8 cellular contexts compared by ENCODE assay signal in genomic region chr9:100099722-100100042, GRCh38. TPM values are rescaled to one million over a fixed set of nuclear protein-coding genes. Genes with fewer than 3 reads are reported as not detected.
A peak's percentile ranks its signal among the peaks of the same experiment; 100 is the strongest.
DNase-seq lines count a peak whose midpoint lies in the region; ATAC-seq, FAIRE-seq and TF ChIP-seq lines count a peak whose summit lies in the region.

No MANE protein-coding gene starts in this region.

- no peaks in the 10 kb centered on the region for H3K9me3 ChIP-seq in PC-3 (ENCODE audit: low read length)
- no peaks in the 10 kb centered on the region for H3K9me3 ChIP-seq in ectodermal cell (ENCODE audit: control insufficient read depth, low read length)
- no peaks in the 10 kb centered on the region for H3K9me3 ChIP-seq in mucosa of descending colon
- no peaks in the 10 kb centered on the region for H3K9me3 ChIP-seq in upper lobe of right lung

- FAIRE-seq in H54 (lab: Jason Lieb, UNC), result peak; percentile 61

- peak overlapping the region; percentile 64 for H3K9ac ChIP-seq in PC-3 (ENCODE audit: low read length)

- no peaks in the 10 kb centered on the region for H3K9me2 ChIP-seq in PC-3 (replicated peaks; ENCODE audit: low read length)

- TF ChIP-seq POLR2A in H54 (IDR thresholded peaks at IDR 0.05; ENCODE audit: low read depth, low read length), result no peak

- peak overlapping the region; percentile 97 for H2AFZ ChIP-seq in PC-3 (ENCODE audit: low read length)

- intact Hi-C loops in PC-3 (cut with micrococcal nuclease), result loop anchor here (2.0 to 10.0 kb wide), 2 partner anchors 71 to 125 kb away; no protein-coding TSS in a partner anchor
- intact Hi-C loops in mucosa of descending colon (cut with DNase I, micrococcal nuclease), result no loop called here
- intact Hi-C loops in upper lobe of right lung (cut with DNase I), result no loop called here

- CTCF ChIA-PET in PC-3 (lab: Charles Lee), result no interaction called here

- H3K27me3 ChIP-seq in PC-3 (ENCODE audit: low read length), result no peaks in the 10 kb centered on the region
- H3K27me3 ChIP-seq in ectodermal cell (ENCODE audit: control insufficient read depth, insufficient read depth, low read length, poor library complexity, severe bottlenecking), result no peaks in the 10 kb centered on the region
- H3K27me3 ChIP-seq in upper lobe of right lung, result no peaks in the 10 kb centered on the region

- H3K79me2 ChIP-seq in PC-3 (ENCODE audit: low read length), result peaks cover 47% of the 10 kb centered on the region

- H3K4me1 ChIP-seq in PC-3 (ENCODE audit: insufficient read depth, low read length), result peaks cover 30% of the 10 kb centered on the region
- H3K4me1 ChIP-seq in ectodermal cell (ENCODE audit: control insufficient read depth, insufficient read depth, low read length), result no peaks in the 10 kb centered on the region
- peaks cover 24% of the 10 kb centered on the region for H3K4me1 ChIP-seq in mucosa of descending colon (ENCODE audit: low read depth)
- peaks cover 28% of the 10 kb centered on the region for H3K4me1 ChIP-seq in upper lobe of right lung

- H3K27ac ChIP-seq in PC-3 (ENCODE audit: low read length) (peak overlapping the region; percentile 25; the same call in 1 of the 2 replicates), ectodermal cell (ENCODE audit: insufficient read depth, low read depth, low read length, poor library complexity, severe bottlenecking) (no peak overlapping the region), upper lobe of right lung (peak overlapping the region; percentile 95)

- H3K4me3 ChIP-seq in PC-3 (ENCODE audit: low read length) (peak overlapping the region; percentile 99), ectodermal cell (ENCODE audit: insufficient read depth, low read depth, low read length) (peak overlapping the region; percentile 93), mucosa of descending colon (no peak overlapping the region), upper lobe of right lung (peak overlapping the region; percentile 91)

- TF ChIP-seq CTCF in PC-3 (conservative IDR thresholded peaks at IDR 0.05; ENCODE audit: low read depth, low read length), result no peak
- no peak for TF ChIP-seq CTCF in mucosa of descending colon (IDR thresholded peaks at IDR 0.05)
- no peak for TF ChIP-seq CTCF in upper lobe of right lung (IDR thresholded peaks at IDR 0.05)

- BruUV-seq in PC-3 (replicated peaks; lab: Mats Ljungman, UMichigan), result TSS peak; percentile 30

- no peaks in the 10 kb centered on the region for H3F3A ChIP-seq in PC-3 (ENCODE audit: low read length, unreplicated experiment)

- peak overlapping the region; percentile 98 for H3K4me2 ChIP-seq in PC-3 (ENCODE audit: low read length)

- 21 to 25% methylated on average over 10 of the region's 10 CpGs for WGBS in ectodermal cell, 2 experiments

- H3K36me3 ChIP-seq in PC-3 (ENCODE audit: low read depth, low read length), result no peaks in the 10 kb centered on the region
- H3K36me3 ChIP-seq in ectodermal cell (ENCODE audit: control insufficient read depth, insufficient read depth, low read length), result no peaks in the 10 kb centered on the region
- H3K36me3 ChIP-seq in mucosa of descending colon (ENCODE audit: low read depth), result no peaks in the 10 kb centered on the region
- H3K36me3 ChIP-seq in upper lobe of right lung, result peaks cover 11% of the 10 kb centered on the region

- DNase-seq in DMS114 treated with DMSO at 0.1 percent for 48 hours (lab: John Stamatoyannopoulos, UW; ENCODE audit: unreplicated experiment) (peak; percentile 30), H54 (ENCODE audit: insufficient read length, low spot score) (no peak), PC-3 (no peak), mucosa of descending colon (peak in 2 of 3 donors; percentile 42 to 47), upper lobe of right lung (peak; percentile 73), ureter (ENCODE audit: low spot score) (no peak), globus pallidus (ENCODE audit: low spot score) (no peak)

- 0 out of 2 replicates have a peak, but pooled peaks cover 11% of the 10 kb centered on the region for H4K20me1 ChIP-seq in PC-3 (ENCODE audit: low read length)

- ATAC-seq in PC-3, result peak; percentile 2; the same call in 1 of the 2 replicates
- ATAC-seq in mucosa of descending colon, result no peak
- peak; percentile 46 for ATAC-seq in upper lobe of right lung

- POLR2A ChIA-PET in PC-3 (lab: Charles Lee; ENCODE audit: unreplicated experiment), result no interaction called here

RNA-seq across cellular contexts. Expression of gene INVS, which starts 0.6 kb away (rescaled TPM):
- 8.9 and 9.6 TPM in 2 replicates for total RNA-seq in PC-3 (2014; rRNA removed)
- 17.0 TPM for polyA plus RNA-seq in ectodermal cell (2013, experiment 1 of 4)
- polyA plus RNA-seq in ectodermal cell (2013, experiment 2 of 4), result 16.3 TPM
- polyA plus RNA-seq in ectodermal cell (2013, experiment 3 of 4), result 14.3 TPM
- polyA plus RNA-seq in ectodermal cell (2013, experiment 4 of 4), result 14.6 TPM
- 10 to 100 TPM; 16.8 to 24.0 (median 19.3) TPM for total RNA-seq in mucosa of descending colon
- total RNA-seq in upper lobe of right lung, result 22.2 TPM
- total RNA-seq in ureter, result 24.1 TPM

RNA-seq across cellular contexts. Expression of gene ERP44, which starts 0.9 kb away (rescaled TPM):
- total RNA-seq in PC-3 (2014; rRNA removed) (5.8 and 7.7 TPM in 2 replicates), mucosa of descending colon (10 to 100 TPM; 19.5 to 29.7 (median 26.4) TPM), upper lobe of right lung (27.0 TPM), ureter (21.4 TPM)
- polyA plus RNA-seq in ectodermal cell (2013, experiment 1 of 4), result 18.8 TPM
- polyA plus RNA-seq in ectodermal cell (2013, experiment 2 of 4), result 21.0 TPM
- polyA plus RNA-seq in ectodermal cell (2013, experiment 3 of 4), result 18.8 TPM
- 20.3 TPM for polyA plus RNA-seq in ectodermal cell (2013, experiment 4 of 4)

Comparison
In these comparisons a context has a peak if more than half of its experiments do, and no peak if none do; other contexts are left out.
1. DNase-seq: peak in DMS114 treated with DMSO at 0.1 percent for 48 hours (single experiment), mucosa of descending colon (2 of 3) and upper lobe of right lung (single experiment); none in H54 (single experiment), PC-3 (single experiment), ureter (single experiment) and globus pallidus (single experiment).